In genomic region chr3:57356275-57356674, GRCh38 we compare ENCODE assay signal across 3 cellular contexts.
DNase-seq lines count a peak whose midpoint lies in the region; ATAC-seq, FAIRE-seq and TF ChIP-seq lines count a peak whose summit lies in the region.
"Not testable (repeated sequence)": the region's sequence is repeated elsewhere in the genome, so short reads cannot be mapped to it uniquely, and the experiment has no call there.

No MANE protein-coding gene starts in this region.

- not testable (repeated sequence) for ATAC-seq in A549, WTC11

- not testable (repeated sequence) for H3K9me3 ChIP-seq in A549; HEK293 (ENCODE audit: control insufficient read depth, insufficient read depth, low read depth, low read length)

- DNase-seq in A549 (ENCODE audit: low read depth in 1 of 2, low spot score in 1 of 2); WTC11 (ENCODE audit: low spot score): not testable (repeated sequence)

- POLR2A ChIA-PET in A549 (lab: Yijun Ruan, JAX); HEK293 (lab: Yijun Ruan, JAX); WTC11 (lab: Charles Lee): not testable (repeated sequence)

- not testable (repeated sequence) for H3K27ac Mint-ChIP-seq in WTC11

- TF ChIP-seq EP300 in A549 (IDR thresholded peaks at IDR 0.05), result not testable (repeated sequence)

- not testable (repeated sequence) for H3K4me2 ChIP-seq in A549

- H3K27ac ChIP-seq in A549; HEK293 (ENCODE audit: extremely low read depth, low read depth, low read length): not testable (repeated sequence)

- 60% methylated on average over 1 of the region's 1 CpG for WGBS in A549 (ENCODE audit: missing lambda C conversion rate)

- not testable (repeated sequence) for H3K4me3 Mint-ChIP-seq in WTC11

- H3K4me1 ChIP-seq in A549; HEK293 (ENCODE audit: control insufficient read depth, insufficient read depth, low read length): not testable (repeated sequence)

- not testable (repeated sequence) for H3K4me3 ChIP-seq in A549; HEK293 (ENCODE audit: low read depth, low read length)

- H3K36me3 Mint-ChIP-seq in WTC11, result not testable (repeated sequence)

- CTCF ChIA-PET in A549 (lab: Yijun Ruan, JAX), result interaction anchor here (0.5 kb wide), 1 partner anchor 243 kb away, joined by 3 read pairs; no protein-coding TSS in a partner anchor
- CTCF ChIA-PET in HEK293 (lab: Yijun Ruan, JAX); WTC11 (lab: Charles Lee): not testable (repeated sequence)

- not testable (repeated sequence) for H3K27me3 Mint-ChIP-seq in WTC11 (ENCODE audit: low read depth)

- H3K36me3 ChIP-seq in HEK293 (ENCODE audit: control insufficient read depth in 2 of 2, insufficient read depth in 1 of 2, low read length in 2 of 2), result not testable (repeated sequence)

- not testable (repeated sequence) for TF ChIP-seq POLR2A in A549 (IDR thresholded peaks at IDR 0.05; ENCODE audit: low read length)

- H3K9me3 Mint-ChIP-seq in WTC11, result not testable (repeated sequence)

- not testable (repeated sequence) for TF ChIP-seq RAD21 in A549 (conservative IDR thresholded peaks at IDR 0.05 in 1 of 2, IDR thresholded peaks at IDR 0.05 in 1 of 2)

- not testable (repeated sequence) for H3K4me1 Mint-ChIP-seq in WTC11

- TF ChIP-seq CTCF in A549 (IDR thresholded peaks at IDR 0.05); HEK293 (tag by site-specific recombination; IDR thresholded peaks at IDR 0.05); WTC11 (IDR thresholded peaks at IDR 0.05): not testable (repeated sequence)

- not testable (repeated sequence) for FAIRE-seq in A549 (lab: Jason Lieb, UNC)

TF ChIP-seq in A549, 52 proteins besides CTCF, POLR2A, EP300 and RAD21:
- peak; percentile 64 for TF ChIP-seq ZC3H11A (IDR thresholded peaks at IDR 0.05)
TF ChIP-seq in A549: peak in this region for 1; not testable (repeated sequence) for 51.

TF ChIP-seq in HEK293, 187 proteins besides CTCF, POLR2A, EP300 and RAD21 (continues in another document):
- TF ChIP-seq ZNF394 (tag by site-specific recombination; IDR thresholded peaks at IDR 0.05; ENCODE audit: borderline replicate concordance) (peak; percentile 92), ZNF426 (tag by site-specific recombination; IDR thresholded peaks at IDR 0.05) (peak; percentile 87), ZNF518A (tag by site-specific recombination; conservative IDR thresholded peaks at IDR 0.05; ENCODE audit: low read depth) (peak; percentile 92), ZNF202 (tag by site-specific recombination; IDR thresholded peaks at IDR 0.05; ENCODE audit: borderline replicate concordance) (peak; percentile 80; the same call in 1 of the 2 replicates)

TF ChIP-seq in WTC11, 78 proteins besides CTCF, POLR2A, EP300 and RAD21:
- 0 out of 2 replicates have a peak, but pooled peaks have one; percentile 56 for TF ChIP-seq HMGA2 (CRISPR knock-in tag; IDR thresholded peaks at IDR 0.05)
